Comparison of ENCODE assay signal across 2 cellular contexts in the genomic region with DNA sequence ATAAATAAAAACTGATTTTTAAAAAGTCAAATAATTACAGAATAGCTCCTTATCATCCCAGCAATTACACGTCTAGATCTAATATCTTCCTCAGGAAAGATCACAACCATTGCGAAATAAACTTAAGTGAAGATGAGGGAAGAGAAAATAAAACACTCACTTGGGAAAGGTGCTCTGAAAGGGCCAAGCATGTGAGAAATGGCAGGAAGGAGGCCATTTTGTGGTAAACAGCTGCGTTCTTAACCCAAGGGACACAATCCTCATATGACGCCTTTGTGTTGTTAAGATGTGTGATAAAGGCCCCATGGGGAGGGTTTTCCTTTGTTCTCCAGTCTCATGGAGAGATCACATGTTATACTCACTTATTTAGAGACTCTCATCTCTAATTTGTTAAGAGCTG.
TF ChIP-seq lines count a peak whose summit lies in the region.

No MANE protein-coding gene starts in this region.

TF ChIP-seq in HEK293, 187 proteins besides CTCF, POLR2A, EP300 and RAD21 (continued from another document):
- TF ChIP-seq FEZF1 (tag by site-specific recombination; IDR thresholded peaks at IDR 0.05): 0 out of 2 replicates have a peak, but pooled peaks have one; percentile 18
- TF ChIP-seq ZNF324 (tag by site-specific recombination; IDR thresholded peaks at IDR 0.05): no peak
- TF ChIP-seq ZBTB1 (tag by site-specific recombination; IDR thresholded peaks at IDR 0.05): no peak
- no peak for TF ChIP-seq ZNF571 (tag by site-specific recombination; IDR thresholded peaks at IDR 0.05)
- TF ChIP-seq WT1 (tag by site-specific recombination; IDR thresholded peaks at IDR 0.05): no peak
- no peak for TF ChIP-seq ZFP37 (tag by site-specific recombination; IDR thresholded peaks at IDR 0.05)
- TF ChIP-seq ZNF530 (tag by site-specific recombination; IDR thresholded peaks at IDR 0.05; ENCODE audit: low read depth): no peak
- TF ChIP-seq SP7 (tag by site-specific recombination; IDR thresholded peaks at IDR 0.05): no peak
- no peak for TF ChIP-seq ZNF677 (tag by site-specific recombination; IDR thresholded peaks at IDR 0.05)
- TF ChIP-seq, protein P1, sequence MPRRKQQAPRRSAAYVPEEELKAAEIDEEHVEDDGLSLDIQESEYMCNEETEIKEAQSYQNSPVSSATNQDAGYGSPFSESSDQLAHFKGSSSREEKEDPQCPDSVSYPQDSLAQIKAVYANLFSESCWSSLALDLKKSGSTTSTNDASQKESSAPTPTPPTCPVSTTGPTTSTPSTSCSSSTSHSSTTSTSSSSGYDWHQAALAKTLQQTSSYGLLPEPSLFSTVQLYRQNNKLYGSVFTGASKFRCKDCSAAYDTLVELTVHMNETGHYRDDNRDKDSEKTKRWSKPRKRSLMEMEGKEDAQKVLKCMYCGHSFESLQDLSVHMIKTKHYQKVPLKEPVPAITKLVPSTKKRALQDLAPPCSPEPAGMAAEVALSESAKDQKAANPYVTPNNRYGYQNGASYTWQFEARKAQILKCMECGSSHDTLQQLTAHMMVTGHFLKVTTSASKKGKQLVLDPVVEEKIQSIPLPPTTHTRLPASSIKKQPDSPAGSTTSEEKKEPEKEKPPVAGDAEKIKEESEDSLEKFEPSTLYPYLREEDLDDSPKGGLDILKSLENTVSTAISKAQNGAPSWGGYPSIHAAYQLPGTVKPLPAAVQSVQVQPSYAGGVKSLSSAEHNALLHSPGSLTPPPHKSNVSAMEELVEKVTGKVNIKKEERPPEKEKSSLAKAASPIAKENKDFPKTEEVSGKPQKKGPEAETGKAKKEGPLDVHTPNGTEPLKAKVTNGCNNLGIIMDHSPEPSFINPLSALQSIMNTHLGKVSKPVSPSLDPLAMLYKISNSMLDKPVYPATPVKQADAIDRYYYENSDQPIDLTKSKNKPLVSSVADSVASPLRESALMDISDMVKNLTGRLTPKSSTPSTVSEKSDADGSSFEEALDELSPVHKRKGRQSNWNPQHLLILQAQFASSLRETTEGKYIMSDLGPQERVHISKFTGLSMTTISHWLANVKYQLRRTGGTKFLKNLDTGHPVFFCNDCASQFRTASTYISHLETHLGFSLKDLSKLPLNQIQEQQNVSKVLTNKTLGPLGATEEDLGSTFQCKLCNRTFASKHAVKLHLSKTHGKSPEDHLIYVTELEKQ (tag by site-specific recombination; IDR thresholded peaks at IDR 0.05; ENCODE audit: borderline replicate concordance): no peak
- TF ChIP-seq ZNF623 (tag by site-specific recombination; IDR thresholded peaks at IDR 0.05): no peak
- no peak for TF ChIP-seq ZNF23 (tag by site-specific recombination; IDR thresholded peaks at IDR 0.05; ENCODE audit: borderline replicate concordance)
- TF ChIP-seq ZNF404 (tag by site-specific recombination; IDR thresholded peaks at IDR 0.05): no peak
- TF ChIP-seq, protein P2, sequence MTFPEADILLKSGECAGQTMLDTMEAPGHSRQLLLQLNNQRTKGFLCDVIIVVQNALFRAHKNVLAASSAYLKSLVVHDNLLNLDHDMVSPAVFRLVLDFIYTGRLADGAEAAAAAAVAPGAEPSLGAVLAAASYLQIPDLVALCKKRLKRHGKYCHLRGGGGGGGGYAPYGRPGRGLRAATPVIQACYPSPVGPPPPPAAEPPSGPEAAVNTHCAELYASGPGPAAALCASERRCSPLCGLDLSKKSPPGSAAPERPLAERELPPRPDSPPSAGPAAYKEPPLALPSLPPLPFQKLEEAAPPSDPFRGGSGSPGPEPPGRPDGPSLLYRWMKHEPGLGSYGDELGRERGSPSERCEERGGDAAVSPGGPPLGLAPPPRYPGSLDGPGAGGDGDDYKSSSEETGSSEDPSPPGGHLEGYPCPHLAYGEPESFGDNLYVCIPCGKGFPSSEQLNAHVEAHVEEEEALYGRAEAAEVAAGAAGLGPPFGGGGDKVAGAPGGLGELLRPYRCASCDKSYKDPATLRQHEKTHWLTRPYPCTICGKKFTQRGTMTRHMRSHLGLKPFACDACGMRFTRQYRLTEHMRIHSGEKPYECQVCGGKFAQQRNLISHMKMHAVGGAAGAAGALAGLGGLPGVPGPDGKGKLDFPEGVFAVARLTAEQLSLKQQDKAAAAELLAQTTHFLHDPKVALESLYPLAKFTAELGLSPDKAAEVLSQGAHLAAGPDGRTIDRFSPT (tag by site-specific recombination; IDR thresholded peaks at IDR 0.05): 0 out of 2 replicates have a peak, but pooled peaks have one; percentile 22
- TF ChIP-seq ZNF660 (tag by site-specific recombination; IDR thresholded peaks at IDR 0.05): no peak
- no peak for TF ChIP-seq ZBTB7A (tag by site-specific recombination; IDR thresholded peaks at IDR 0.05; ENCODE audit: low read depth)
- TF ChIP-seq TCF7L2 (IDR thresholded peaks at IDR 0.05; ENCODE audit: borderline replicate concordance, low read depth, low read length): 0 out of 2 replicates have a peak, but pooled peaks have one; percentile 36
- TF ChIP-seq ZNF776 (tag by site-specific recombination; IDR thresholded peaks at IDR 0.05; ENCODE audit: borderline replicate concordance): no peak
- TF ChIP-seq MYNN (tag by site-specific recombination; IDR thresholded peaks at IDR 0.05; ENCODE audit: borderline replicate concordance): no peak
- TF ChIP-seq, protein P3, sequence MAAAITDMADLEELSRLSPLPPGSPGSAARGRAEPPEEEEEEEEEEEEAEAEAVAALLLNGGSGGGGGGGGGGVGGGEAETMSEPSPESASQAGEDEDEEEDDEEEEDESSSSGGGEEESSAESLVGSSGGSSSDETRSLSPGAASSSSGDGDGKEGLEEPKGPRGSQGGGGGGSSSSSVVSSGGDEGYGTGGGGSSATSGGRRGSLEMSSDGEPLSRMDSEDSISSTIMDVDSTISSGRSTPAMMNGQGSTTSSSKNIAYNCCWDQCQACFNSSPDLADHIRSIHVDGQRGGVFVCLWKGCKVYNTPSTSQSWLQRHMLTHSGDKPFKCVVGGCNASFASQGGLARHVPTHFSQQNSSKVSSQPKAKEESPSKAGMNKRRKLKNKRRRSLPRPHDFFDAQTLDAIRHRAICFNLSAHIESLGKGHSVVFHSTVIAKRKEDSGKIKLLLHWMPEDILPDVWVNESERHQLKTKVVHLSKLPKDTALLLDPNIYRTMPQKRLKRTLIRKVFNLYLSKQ (tag by site-specific recombination; IDR thresholded peaks at IDR 0.05; ENCODE audit: borderline replicate concordance): no peak
- TF ChIP-seq ZNF529 (tag by site-specific recombination; IDR thresholded peaks at IDR 0.05; ENCODE audit: insufficient replicate concordance): no peak
- no peak for TF ChIP-seq ZNF132 (tag by site-specific recombination; IDR thresholded peaks at IDR 0.05; ENCODE audit: borderline replicate concordance)
- TF ChIP-seq, protein P4, sequence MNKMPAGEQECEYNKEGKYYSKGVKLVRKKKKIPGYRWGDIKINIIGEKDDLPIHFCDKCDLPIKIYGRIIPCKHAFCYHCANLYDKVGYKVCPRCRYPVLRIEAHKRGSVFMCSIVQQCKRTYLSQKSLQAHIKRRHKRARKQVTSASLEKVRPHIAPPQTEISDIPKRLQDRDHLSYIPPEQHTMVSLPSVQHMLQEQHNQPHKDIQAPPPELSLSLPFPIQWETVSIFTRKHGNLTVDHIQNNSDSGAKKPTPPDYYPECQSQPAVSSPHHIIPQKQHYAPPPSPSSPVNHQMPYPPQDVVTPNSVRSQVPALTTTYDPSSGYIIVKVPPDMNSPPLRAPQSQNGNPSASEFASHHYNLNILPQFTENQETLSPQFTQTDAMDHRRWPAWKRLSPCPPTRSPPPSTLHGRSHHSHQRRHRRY (tag by site-specific recombination; IDR thresholded peaks at IDR 0.05): no peak
TF ChIP-seq in HEK293: peak in this region for 4.

TF ChIP-seq in SK-N-SH treated with all-trans-retinoic acid at 6 μM for 48 hours, 23 proteins besides CTCF, POLR2A, EP300 and RAD21 (continued from another document):
- TF ChIP-seq, protein P5, sequence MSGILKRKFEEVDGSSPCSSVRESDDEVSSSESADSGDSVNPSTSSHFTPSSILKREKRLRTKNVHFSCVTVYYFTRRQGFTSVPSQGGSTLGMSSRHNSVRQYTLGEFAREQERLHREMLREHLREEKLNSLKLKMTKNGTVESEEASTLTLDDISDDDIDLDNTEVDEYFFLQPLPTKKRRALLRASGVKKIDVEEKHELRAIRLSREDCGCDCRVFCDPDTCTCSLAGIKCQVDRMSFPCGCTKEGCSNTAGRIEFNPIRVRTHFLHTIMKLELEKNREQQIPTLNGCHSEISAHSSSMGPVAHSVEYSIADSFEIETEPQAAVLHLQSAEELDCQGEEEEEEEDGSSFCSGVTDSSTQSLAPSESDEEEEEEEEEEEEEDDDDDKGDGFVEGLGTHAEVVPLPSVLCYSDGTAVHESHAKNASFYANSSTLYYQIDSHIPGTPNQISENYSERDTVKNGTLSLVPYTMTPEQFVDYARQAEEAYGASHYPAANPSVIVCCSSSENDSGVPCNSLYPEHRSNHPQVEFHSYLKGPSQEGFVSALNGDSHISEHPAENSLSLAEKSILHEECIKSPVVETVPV (CRISPR knock-in tag; IDR thresholded peaks at IDR 0.05): no peak
- no peak for TF ChIP-seq ISL1 (CRISPR knock-in tag; IDR thresholded peaks at IDR 0.05)
- TF ChIP-seq ZNF8 (CRISPR knock-in tag; IDR thresholded peaks at IDR 0.05): no peak
- TF ChIP-seq, protein P6, sequence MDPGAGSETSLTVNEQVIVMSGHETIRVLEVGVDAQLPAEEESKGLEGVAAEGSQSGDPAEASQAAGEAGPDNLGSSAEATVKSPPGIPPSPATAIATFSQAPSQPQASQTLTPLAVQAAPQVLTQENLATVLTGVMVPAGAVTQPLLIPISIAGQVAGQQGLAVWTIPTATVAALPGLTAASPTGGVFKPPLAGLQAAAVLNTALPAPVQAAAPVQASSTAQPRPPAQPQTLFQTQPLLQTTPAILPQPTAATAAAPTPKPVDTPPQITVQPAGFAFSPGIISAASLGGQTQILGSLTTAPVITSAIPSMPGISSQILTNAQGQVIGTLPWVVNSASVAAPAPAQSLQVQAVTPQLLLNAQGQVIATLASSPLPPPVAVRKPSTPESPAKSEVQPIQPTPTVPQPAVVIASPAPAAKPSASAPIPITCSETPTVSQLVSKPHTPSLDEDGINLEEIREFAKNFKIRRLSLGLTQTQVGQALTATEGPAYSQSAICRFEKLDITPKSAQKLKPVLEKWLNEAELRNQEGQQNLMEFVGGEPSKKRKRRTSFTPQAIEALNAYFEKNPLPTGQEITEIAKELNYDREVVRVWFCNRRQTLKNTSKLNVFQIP (CRISPR knock-in tag; IDR thresholded peaks at IDR 0.05; ENCODE audit: borderline replicate concordance, low read depth): no peak
